In genomic region chr10:21912583-21912982, GRCh38 we compare ENCODE assay signal across 26 cellular contexts.
DNase-seq lines count a peak whose midpoint lies in the region; TF ChIP-seq lines count a peak whose summit lies in the region.
"Had no signal": no experiment of that assay in that cellular context is flagged by ENCODE, and none has a peak within 500 bp of the region (broad histone marks: within the 10 kb centered on the region; RNA-seq: fewer than 3 reads in every experiment).

No MANE protein-coding gene starts in this region.

- peaks cover 6% of the 10 kb centered on the region for H3K9me3 Mint-ChIP-seq in neural crest cell
- H3K9me3 Mint-ChIP-seq: activated B cell treated with CpG ODN at 0.5 μM for 24 hours; activated CD4-positive, alpha-beta memory T cell treated with anti-CD3 and anti-CD28 coated beads for 36 hours had no signal

- peaks cover 9% of the 10 kb centered on the region for H3K36me3 Mint-ChIP-seq in neural crest cell (ENCODE audit: low read depth)

- H3K4me3 ChIP-seq in HEK293 (ENCODE audit: low read depth, low read length), result no peak overlapping the region
- H3K4me3 ChIP-seq: SJCRH30, testis, uterus had no signal

- H3K4me3 Mint-ChIP-seq in neural crest cell, result peak overlapping the region; percentile 2
- H3K4me3 Mint-ChIP-seq: activated B cell treated with CpG ODN at 0.5 μM for 24 hours; activated CD4-positive, alpha-beta memory T cell treated with anti-CD3 and anti-CD28 coated beads for 36 hours; memory B cell had no signal

- DNase-seq in NCI-H69 (lab: John Stamatoyannopoulos, UW) (peak; percentile 55), fibroblast of peridontal ligament (ENCODE audit: extremely low read depth) (peak; percentile 16), neural crest cell (ENCODE audit: low read depth, low spot score) (no peak), CD1c-positive myeloid dendritic cell (ENCODE audit: extremely low spot score) (no peak), NCI-H226 (no peak), NCI-H2029 treated with DMSO at 0.1 percent for 48 hours (lab: John Stamatoyannopoulos, UW) (no peak)
- DNase-seq: activated B cell treated with CpG ODN at 0.5 μM for 24 hours; activated CD4-positive, alpha-beta memory T cell treated with anti-CD3 and anti-CD28 coated beads for 36 hours; activated naive CD4-positive, alpha-beta T cell treated with Interleukin-2 at 50 U/mL for 16 hours; activated T-cell treated with anti-CD3 and anti-CD28 coated beads, Interleukin-2, amount 50 U/mL, for 1 hour; Calu3; DMS79 treated with DMSO at 0.1 percent for 48 hours; effector CD4-positive, alpha-beta T cell; Kasumi-1; left cardiac atrium; NCI-H1694 treated with DMSO at 0.1 percent for 48 hours; NCI-H2171; NCI-H526 treated with DMSO at 0.1 percent for 48 hours; occipital lobe; SJCRH30; stimulated activated naive CD8-positive, alpha-beta T cell treated with anti-CD3 and anti-CD28 coated beads, Interleukin-15, Interleukin-2, amounts not matched to agents 100 U/mL and 50 U/mL, for 24 hours; testis; uterus had no signal

- H3K27ac ChIP-seq in HEK293 (ENCODE audit: extremely low read depth, low read depth, low read length), result no peak overlapping the region
- H3K27ac ChIP-seq: C4-2B, SJCRH30, testis, uterus had no signal

- H3K27ac Mint-ChIP-seq in neural crest cell (ENCODE audit: unreplicated experiment), result peak overlapping the region; percentile 52
- H3K27ac Mint-ChIP-seq: activated B cell treated with CpG ODN at 0.5 μM for 24 hours; activated CD4-positive, alpha-beta memory T cell treated with anti-CD3 and anti-CD28 coated beads for 36 hours; memory B cell had no signal

- POLR2A ChIA-PET in HEK293 (lab: Yijun Ruan, JAX), result no interaction called here

- H3K4me1 ChIP-seq in HEK293 (ENCODE audit: control insufficient read depth, insufficient read depth, low read length), result no peaks in the 10 kb centered on the region
- H3K4me1 ChIP-seq: SJCRH30, testis, uterus had no signal

- H3K4me1 Mint-ChIP-seq in neural crest cell, result peaks cover 32% of the 10 kb centered on the region
- H3K4me1 Mint-ChIP-seq: activated B cell treated with CpG ODN at 0.5 μM for 24 hours, memory B cell had no signal

- H3K27me3 Mint-ChIP-seq in neural crest cell (ENCODE audit: low read depth), result no peaks in the 10 kb centered on the region
- H3K27me3 Mint-ChIP-seq: activated B cell treated with CpG ODN at 0.5 μM for 24 hours; activated CD4-positive, alpha-beta memory T cell treated with anti-CD3 and anti-CD28 coated beads for 36 hours; memory B cell had no signal

- CTCF ChIA-PET in HEK293 (lab: Yijun Ruan, JAX), result interaction anchor here (0.6 to 1.0 kb wide), 3 partner anchors 28 to 181 kb away, joined by 3 to 5 read pairs (median 4); no protein-coding TSS in a partner anchor

- TF ChIP-seq CTCF in HEK293 (tag by site-specific recombination; IDR thresholded peaks at IDR 0.05) (no peak), neural crest cell (conservative IDR thresholded peaks at IDR 0.05) (no peak)

- H3K9me3 ChIP-seq in HEK293 (ENCODE audit: control insufficient read depth, insufficient read depth, low read depth, low read length), result no peaks in the 10 kb centered on the region
- H3K9me3 ChIP-seq: SJCRH30, testis, uterus had no signal

- H3K36me3 ChIP-seq in HEK293 (ENCODE audit: control insufficient read depth in 2 of 2, insufficient read depth in 1 of 2, low read length in 2 of 2), result no peaks in the 10 kb centered on the region
- H3K36me3 ChIP-seq: SJCRH30, uterus had no signal

TF ChIP-seq in HEK293, 187 proteins besides CTCF, POLR2A, EP300 and RAD21:
- TF ChIP-seq, protein P1, sequence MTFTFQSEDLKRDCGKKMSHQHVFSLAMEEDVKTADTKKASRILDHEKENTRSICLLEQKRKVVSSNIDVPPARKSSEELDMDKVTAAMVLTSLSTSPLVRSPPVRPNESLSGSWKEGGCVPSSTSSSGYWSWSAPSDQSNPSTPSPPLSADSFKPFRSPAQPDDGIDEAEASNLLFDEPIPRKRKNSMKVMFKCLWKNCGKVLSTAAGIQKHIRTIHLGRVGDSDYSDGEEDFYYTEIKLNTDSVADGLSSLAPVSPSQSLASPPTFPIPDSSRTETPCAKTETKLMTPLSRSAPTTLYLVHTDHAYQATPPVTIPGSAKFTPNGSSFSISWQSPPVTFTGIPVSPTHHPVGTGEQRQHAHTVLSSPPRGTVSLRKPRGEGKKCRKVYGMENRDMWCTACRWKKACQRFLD (tag by site-specific recombination; IDR thresholded peaks at IDR 0.05), result no peak
- TF ChIP-seq WT1 (tag by site-specific recombination; IDR thresholded peaks at IDR 0.05), result peak; percentile 37; the same call in 1 of the 2 replicates

Comparison
In these comparisons a context has a peak if more than half of its experiments do, and no peak if none do; other contexts are left out.
1. DNase-seq: peak in NCI-H69 (single experiment) and fibroblast of peridontal ligament (single experiment); none in neural crest cell (single experiment), CD1c-positive myeloid dendritic cell (single experiment), NCI-H226 (single experiment) and NCI-H2029 treated with DMSO at 0.1 percent for 48 hours (single experiment).